10 cellular contexts compared by ENCODE assay signal in genomic region chr4:99300934-99301333, GRCh38. TPM values are rescaled to one million over a fixed set of nuclear protein-coding genes. Genes with fewer than 3 reads are reported as not detected.
DNase-seq lines count a peak whose midpoint lies in the region; ATAC-seq, FAIRE-seq and TF ChIP-seq lines count a peak whose summit lies in the region.
"Had no signal": no experiment of that assay in that cellular context is flagged by ENCODE, and none has a peak within 500 bp of the region (broad histone marks: within the 10 kb centered on the region; RNA-seq: fewer than 3 reads in every experiment).

No MANE protein-coding gene starts in this region.

- POLR2A ChIA-PET in GM10248 (lab: Yijun Ruan, JAX): no interaction called here

- no peak overlapping the region for H3K4me3 Mint-ChIP-seq in T-helper 17 cell

- DNase-seq in MG63: peak; percentile 39
- DNase-seq in body of pancreas: peak; percentile 66 to 85 (median 82)
- peak; percentile 89 for DNase-seq in kidney
- peak; percentile 74 for DNase-seq in thoracic aorta (ENCODE audit: low spot score)
- no peak for DNase-seq in GM12892 (ENCODE audit: insufficient read length)
- DNase-seq in T-helper 17 cell: no peak
- DNase-seq in GM10248 (ENCODE audit: extremely low spot score): no peak
- DNase-seq: glutamatergic neuron had no signal

- CTCF ChIA-PET in GM10248 (lab: Yijun Ruan, JAX): interaction anchor here (1.0 kb wide), 1 partner anchor 9 kb away, joined by 3 read pairs; no protein-coding TSS in a partner anchor

- 21% methylated on average over 4 of the region's 4 CpGs for WGBS in body of pancreas, 2 donors

- H3K27me3 Mint-ChIP-seq in T-helper 17 cell: peaks cover 4% of the 10 kb centered on the region

- FAIRE-seq in kidney (lab: Jason Lieb, UNC) (peak; percentile 87), GM12892 (lab: Jason Lieb, UNC) (no peak)

- TF ChIP-seq POLR2A in body of pancreas (IDR thresholded peaks at IDR 0.05) (no peak), GM12892 (IDR thresholded peaks at IDR 0.05; ENCODE audit: low read depth, low read length) (no peak)

- H3K9ac ChIP-seq in kidney (ENCODE audit: low read length in 2 of 2): no peak overlapping the region
- H3K9ac ChIP-seq: KMS-11 had no signal

- H3K4me1 ChIP-seq in body of pancreas (peaks cover 5% of the 10 kb centered on the region), kidney (ENCODE audit: control insufficient read depth in 1 of 2, insufficient read depth in 1 of 2, low read depth in 1 of 2, low read length in 2 of 2) (no peaks in the 10 kb centered on the region), thoracic aorta (ENCODE audit: control insufficient read depth in 1 of 2, low read depth in 2 of 2) (peaks cover 7 to 17% of the 10 kb centered on the region in 2 donors)

- no peak overlapping the region for H3K4me3 ChIP-seq in MG63
- no peak overlapping the region for H3K4me3 ChIP-seq in body of pancreas
- H3K4me3 ChIP-seq in kidney (ENCODE audit: low read length in 2 of 2): no peak overlapping the region
- no peak overlapping the region for H3K4me3 ChIP-seq in thoracic aorta

- ATAC-seq in body of pancreas (peak; percentile 74), thoracic aorta (ENCODE audit: insufficient number of reproducible peaks, low FRiP score, low read depth) (peak; percentile 64), T-helper 17 cell (no peak), GM21381 (IDR thresholded peaks at IDR 0.05; ENCODE audit: unreplicated experiment) (no peak)

- H3K27me3 ChIP-seq in MG63 (no peaks in the 10 kb centered on the region), body of pancreas (no peaks in the 10 kb centered on the region), thoracic aorta (replicated peaks; ENCODE audit: insufficient read depth) (no peaks in the 10 kb centered on the region)

- H3K27ac ChIP-seq in body of pancreas (no peak overlapping the region), kidney (ENCODE audit: low read depth in 2 of 2, low read length in 2 of 2) (no peak overlapping the region), thoracic aorta (peak overlapping the region; percentile 73 to 85)
- H3K27ac ChIP-seq: KMS-11 had no signal

- TF ChIP-seq CTCF in body of pancreas (IDR thresholded peaks at IDR 0.05): no peak
- TF ChIP-seq CTCF in kidney (IDR thresholded peaks at IDR 0.05; ENCODE audit: borderline replicate concordance, extremely low read depth, insufficient read depth): no peak
- TF ChIP-seq CTCF in thoracic aorta (IDR thresholded peaks at IDR 0.05): no peak
- no peak for TF ChIP-seq CTCF in GM10248 (IDR thresholded peaks at IDR 0.05; ENCODE audit: control extremely low read depth, extremely low read depth, low read depth, missing control alignments)

- no peak overlapping the region for H3K27ac Mint-ChIP-seq in T-helper 17 cell

- no peaks in the 10 kb centered on the region for H3K36me3 ChIP-seq in MG63
- no peaks in the 10 kb centered on the region for H3K36me3 ChIP-seq in body of pancreas (replicated peaks in 1 of 2; ENCODE audit: insufficient read depth in 1 of 2, low read depth in 2 of 2)
- no peaks in the 10 kb centered on the region for H3K36me3 ChIP-seq in kidney (ENCODE audit: control insufficient read depth in 1 of 2, insufficient read depth in 2 of 2, low read length in 2 of 2)
- no peaks in the 10 kb centered on the region for H3K36me3 ChIP-seq in thoracic aorta

- H3K4me1 Mint-ChIP-seq in T-helper 17 cell: no peaks in the 10 kb centered on the region

- no peaks in the 10 kb centered on the region for H3K36me3 Mint-ChIP-seq in T-helper 17 cell (ENCODE audit: low read depth)

- intact Hi-C loops in body of pancreas (cut with DNase I) (no loop called here), kidney (cut with DNase I) (no loop called here)

- H3K9me3 ChIP-seq in MG63: no peaks in the 10 kb centered on the region
- H3K9me3 ChIP-seq in body of pancreas: no peaks in the 10 kb centered on the region
- H3K9me3 ChIP-seq in kidney (ENCODE audit: control insufficient read depth in 1 of 2, low read length in 2 of 2): no peaks in the 10 kb centered on the region
- peaks cover 4% of the 10 kb centered on the region for H3K9me3 ChIP-seq in thoracic aorta
- no peaks in the 10 kb centered on the region for H3K9me3 ChIP-seq in T-helper 17 cell (ENCODE audit: control insufficient read depth, low read length, poor library complexity, severe bottlenecking)

RNA-seq across cellular contexts. Expression of gene ADH1A, which starts 10.1 kb away (rescaled TPM):
- not detected in 2 replicates for total RNA-seq in MG63 (2014; rRNA removed; shearing (Covaris generic); ENCODE audit: low replicate concordance)
- total RNA-seq in body of pancreas (under 1 TPM in 1 of 2 donors, not detected in 1; 0.26 TPM), kidney (0.85 TPM), thoracic aorta (under 1 TPM in 1 of 2 donors, not detected in 1; 0.99 TPM), T-helper 17 cell (not detected)
- not detected for polyA plus RNA-seq in kidney (ENCODE audit: insufficient read depth, low read depth, low replicate concordance)
- not detected for polyA plus RNA-seq in GM12892 (2012; ENCODE audit: missing spikeins)

RNA-seq across cellular contexts. Expression of gene ADH1B, which starts 20.3 kb away (rescaled TPM):
- not detected in 2 replicates for total RNA-seq in MG63 (2014; rRNA removed; shearing (Covaris generic); ENCODE audit: low replicate concordance)
- total RNA-seq in body of pancreas (100 to 1,000 TPM; 134 to 306 TPM), kidney (223 TPM), thoracic aorta (1,000 to 10,000 TPM; 1,169 to 1,563 TPM), T-helper 17 cell (not detected)
- 38.6 TPM for polyA plus RNA-seq in kidney (ENCODE audit: insufficient read depth, low read depth, low replicate concordance)
- polyA plus RNA-seq in GM12892 (2012; ENCODE audit: missing spikeins): not detected

RNA-seq across cellular contexts. Expression of gene ADH1C, which starts 51.6 kb away (rescaled TPM):
- total RNA-seq in MG63 (2014; rRNA removed; shearing (Covaris generic); ENCODE audit: low replicate concordance): not detected in 2 replicates
- total RNA-seq in body of pancreas (10 to 100 TPM; 10.9 to 38.9 TPM), kidney (9.3 TPM), thoracic aorta (1 to 10 TPM; 4.5 to 5.4 TPM), T-helper 17 cell (not detected)
- polyA plus RNA-seq in kidney (ENCODE audit: insufficient read depth, low read depth, low replicate concordance): 28.1 TPM
- not detected for polyA plus RNA-seq in GM12892 (2012; ENCODE audit: missing spikeins)

Comparison
In these comparisons a context has a peak if more than half of its experiments do, and no peak if none do; other contexts are left out.
1. DNase-seq: peak in MG63 (single experiment), body of pancreas (4 of 4), kidney (single experiment) and thoracic aorta (single experiment); none in GM12892 (single experiment), T-helper 17 cell (0 of 3) and GM10248 (single experiment).
2. ATAC-seq: peak in body of pancreas (single experiment) and thoracic aorta (single experiment); none in T-helper 17 cell (single experiment) and GM21381 (single experiment).
3. H3K27ac ChIP-seq: peak in thoracic aorta (2 of 2); none in body of pancreas (0 of 4) and kidney (0 of 2).
4. RNA of gene ADH1B, which starts 20.3 kb away (total RNA-seq): 1,169 to 1,563 TPM in thoracic aorta, 134 to 306 TPM in body of pancreas and 223 TPM in kidney (single experiment); not detected in MG63 and not detected in T-helper 17 cell; every median in the first group is over 100 times any median in the second.